13 cellular contexts compared by ENCODE assay signal in the genomic region with DNA sequence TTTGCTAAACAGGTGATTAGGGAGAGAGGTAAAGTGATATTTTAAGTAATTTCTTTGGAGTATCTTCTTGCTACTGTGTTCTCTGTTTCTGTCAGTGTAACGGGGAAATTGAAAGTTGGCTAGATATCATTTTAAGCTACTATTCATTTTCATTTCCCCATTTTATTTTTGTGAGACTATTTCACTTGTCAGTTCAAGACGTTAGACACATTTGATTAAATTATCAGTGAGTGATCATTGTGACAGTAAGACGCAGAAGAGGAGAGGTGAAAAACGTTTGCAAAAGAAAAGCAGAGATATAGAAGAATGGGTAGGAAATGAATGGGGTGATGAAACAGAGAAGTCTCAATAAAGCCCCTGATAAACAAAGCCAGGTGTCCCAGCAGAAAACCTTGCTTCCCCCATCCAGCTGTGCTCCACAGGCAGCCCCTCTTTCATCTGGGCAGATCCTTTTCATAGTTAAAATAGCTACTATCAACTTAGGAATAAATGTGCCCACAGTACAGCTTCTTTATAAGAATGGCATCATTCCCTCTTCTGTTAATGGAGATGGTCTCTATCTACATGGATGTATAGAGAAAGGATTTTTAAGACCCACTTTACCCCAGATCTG.
DNase-seq lines count a peak whose midpoint lies in the region; ATAC-seq and TF ChIP-seq lines count a peak whose summit lies in the region.
"Had no signal": no experiment of that assay in that cellular context is flagged by ENCODE, and none has a peak within 500 bp of the region (broad histone marks: within the 10 kb centered on the region; RNA-seq: fewer than 3 reads in every experiment).

No MANE protein-coding gene starts in this region.

- H3K4me3 ChIP-seq in GM06990 (replicated peaks; ENCODE audit: low read depth, low read length), result no peak overlapping the region
- H3K4me3 ChIP-seq in Karpas-422 (ENCODE audit: low read length), result peak overlapping the region; percentile 45
- H3K4me3 ChIP-seq in coronary artery, result no peak overlapping the region
- H3K4me3 ChIP-seq in ovary, result no peak overlapping the region
- H3K4me3 ChIP-seq: prostate gland had no signal

- TF ChIP-seq POLR2A in ovary (IDR thresholded peaks at IDR 0.05), result no peak

- TF ChIP-seq EP300 in ovary (IDR thresholded peaks at IDR 0.05), result no peak

- intact Hi-C loops in ovary (cut with DNase I), result no loop called here

- no peak overlapping the region for H2AFZ ChIP-seq in Karpas-422 (ENCODE audit: low read length)

- DNase-seq in GM06990 (ENCODE audit: extremely low read depth, insufficient read length) (peak; percentile 44), Karpas-422 (peak; percentile 90), NCI-H2227 (lab: John Stamatoyannopoulos, UW; ENCODE audit: unreplicated experiment) (no peak), coronary artery (ENCODE audit: low spot score) (no peak), NCI-H187 treated with DMSO at 0.1 percent for 48 hours (lab: John Stamatoyannopoulos, UW) (no peak), ovary (no peak)
- DNase-seq: activated naive CD4-positive, alpha-beta T cell treated with anti-CD3 and anti-CD28 coated beads, Interleukin-2, amount 10 ng/mL, durations not matched to agents 7 days and 5 days; AML-193; kidney had no signal

- H3K9me3 ChIP-seq in Karpas-422 (ENCODE audit: low read length) (peaks cover 7% of the 10 kb centered on the region; the same call in 1 of the 2 replicates), ovary (no peaks in the 10 kb centered on the region)
- H3K9me3 ChIP-seq: prostate gland had no signal

- peak overlapping the region; percentile 65 for H3K9ac ChIP-seq in Karpas-422 (ENCODE audit: low read length)

- peak overlapping the region; percentile 97 for H3K27ac ChIP-seq in Karpas-422 (ENCODE audit: low read length)
- H3K27ac ChIP-seq in coronary artery, result no peak overlapping the region
- H3K27ac ChIP-seq in ovary, result no peak overlapping the region
- H3K27ac ChIP-seq: prostate gland had no signal

- 66 to 74% (median 69%) methylated on average over 4 of the region's 4 CpGs for WGBS in ovary, 3 donors

- no peaks in the 10 kb centered on the region for H4K20me1 ChIP-seq in Karpas-422 (ENCODE audit: insufficient read depth, low read depth, low read length)

- H3K79me2 ChIP-seq in Karpas-422 (ENCODE audit: low read length), result no peaks in the 10 kb centered on the region

- H3K36me3 ChIP-seq in GM06990 (ENCODE audit: control insufficient read depth, insufficient read depth, low read length) (no peaks in the 10 kb centered on the region), Karpas-422 (ENCODE audit: insufficient read depth, low read length) (peaks cover 13% of the 10 kb centered on the region; the same call in 1 of the 2 replicates), ovary (no peaks in the 10 kb centered on the region)
- H3K36me3 ChIP-seq: prostate gland had no signal

- peak overlapping the region; percentile 69 for H3K4me2 ChIP-seq in Karpas-422 (ENCODE audit: low read depth, low read length, poor library complexity, severe bottlenecking)

- no peaks in the 10 kb centered on the region for H3K27me3 ChIP-seq in GM06990 (replicated peaks; ENCODE audit: control insufficient read depth, insufficient read depth, low read length)
- H3K27me3 ChIP-seq in Karpas-422 (ENCODE audit: low read length), result no peaks in the 10 kb centered on the region
- no peaks in the 10 kb centered on the region for H3K27me3 ChIP-seq in ovary

- H3K4me1 ChIP-seq in Karpas-422 (ENCODE audit: low read length) (peaks cover 84% of the 10 kb centered on the region), ovary (ENCODE audit: insufficient read depth) (no peaks in the 10 kb centered on the region)
- H3K4me1 ChIP-seq: prostate gland had no signal

- TF ChIP-seq CTCF in GM06990 (IDR thresholded peaks at IDR 0.05; ENCODE audit: insufficient read depth, low read length, poor library complexity, severe bottlenecking), result no peak
- no peak for TF ChIP-seq CTCF in coronary artery (IDR thresholded peaks at IDR 0.05)
- no peak for TF ChIP-seq CTCF in ovary (IDR thresholded peaks at IDR 0.05)

- no peaks in the 10 kb centered on the region for H3K9me2 ChIP-seq in Karpas-422 (replicated peaks; ENCODE audit: insufficient read depth, low read length)

- ATAC-seq in GM19397 (IDR thresholded peaks at IDR 0.05; ENCODE audit: unreplicated experiment), result peak; percentile 70
- peak; percentile 75 for ATAC-seq in HG02885 (IDR thresholded peaks at IDR 0.05; ENCODE audit: poor library complexity, unreplicated experiment)
- ATAC-seq: Panc1 had no signal

Comparison
In these comparisons a context has a peak if more than half of its experiments do, and no peak if none do; other contexts are left out.
1. DNase-seq: peak in GM06990 (single experiment) and Karpas-422 (single experiment); none in NCI-H2227 (single experiment), coronary artery (single experiment), NCI-H187 treated with DMSO at 0.1 percent for 48 hours (single experiment) and ovary (0 of 5).